Comparison of ENCODE assay signal across 21 cellular contexts in genomic region chr6:45928721-45929305, GRCh38.
DNase-seq lines count a peak whose midpoint lies in the region; FAIRE-seq lines count a peak whose summit lies in the region.
"Had no signal": no experiment of that assay in that cellular context is flagged by ENCODE, and none has a peak within 500 bp of the region (broad histone marks: within the 10 kb centered on the region; RNA-seq: fewer than 3 reads in every experiment).

No MANE protein-coding gene starts in this region.

- no peaks in the 10 kb centered on the region for H3K27me3 ChIP-seq in neuronal stem cell (ENCODE audit: control insufficient read depth in 3 of 3, insufficient read depth in 3 of 3, low read depth in 1 of 3, low read length in 3 of 3)
- H3K27me3 ChIP-seq in mesenchymal stem cell (ENCODE audit: control insufficient read depth in 1 of 2, insufficient read depth in 1 of 2, low read length in 2 of 2) = peaks cover 4 to 13% of the 10 kb centered on the region in 2 experiments

- H3K27me3 Mint-ChIP-seq in activated T-cell treated with anti-CD3 and anti-CD28 coated beads, Interleukin-2, amount 50 U/mL, for 24 hours = no peaks in the 10 kb centered on the region
- no peaks in the 10 kb centered on the region for H3K27me3 Mint-ChIP-seq in activated T-helper 2 cell treated with anti-CD3 and anti-CD28 coated beads, Interferon-gamma antibody, Interleukin-2, Interleukin-4, amounts not matched to agents 10 μg/mL and 5 μg/mL and 100 μg/mL, durations not matched to agents 14 hours and 24 hours and 36 hours (ENCODE audit: low read depth)
- H3K27me3 Mint-ChIP-seq: CD4-positive, alpha-beta T cell; IgD-negative memory B cell had no signal

- no peak overlapping the region for H2BK12ac ChIP-seq in neuronal stem cell (ENCODE audit: low read length)
- no peak overlapping the region for H2BK12ac ChIP-seq in mesenchymal stem cell (ENCODE audit: low read length in 2 of 2)

- H2BK5ac ChIP-seq in neuronal stem cell (ENCODE audit: low read length) (no peak overlapping the region), mesenchymal stem cell (ENCODE audit: low read depth, low read length, poor library complexity, severe bottlenecking) (no peak overlapping the region)

- H3K4me1 Mint-ChIP-seq in activated T-cell treated with anti-CD3 and anti-CD28 coated beads, Interleukin-2, amount 50 U/mL, for 24 hours (ENCODE audit: low read depth) = peaks cover 42% of the 10 kb centered on the region
- peaks cover 34% of the 10 kb centered on the region for H3K4me1 Mint-ChIP-seq in activated T-helper 2 cell treated with anti-CD3 and anti-CD28 coated beads, Interferon-gamma antibody, Interleukin-2, Interleukin-4, amounts not matched to agents 10 μg/mL and 5 μg/mL and 100 μg/mL, durations not matched to agents 14 hours and 24 hours and 36 hours (ENCODE audit: low read depth)
- H3K4me1 Mint-ChIP-seq: IgD-negative memory B cell had no signal

- DNase-seq in activated T-cell treated with anti-CD3 and anti-CD28 coated beads, Interleukin-2, amount 50 U/mL, for 24 hours = no peak
- no peak for DNase-seq in activated T-cell treated with anti-CD3 and anti-CD28 coated beads, Interleukin-2, amount 50 U/mL, for 48 hours
- DNase-seq in activated T-helper 2 cell treated with anti-CD3 and anti-CD28 coated beads, Interferon-gamma antibody, Interleukin-2, Interleukin-4, amounts not matched to agents 10 μg/mL and 5 μg/mL and 100 μg/mL, durations not matched to agents 14 hours and 24 hours and 36 hours (ENCODE audit: low spot score) = no peak
- DNase-seq in neuronal stem cell (ENCODE audit: low spot score) = no peak
- DNase-seq in NCI-H345 (lab: John Stamatoyannopoulos, UW) = no peak
- DNase-seq in GM19239 (ENCODE audit: insufficient read length, low spot score) = no peak
- DNase-seq in mesenchymal stem cell = no peak
- DNase-seq: AML-193; Caco-2; CD4-positive, alpha-beta T cell; GM23248; H9; KBM-7 had no signal

- intact Hi-C loops in activated T-helper 2 cell treated with anti-CD3 and anti-CD28 coated beads, Interferon-gamma antibody, Interleukin-2, Interleukin-4, amounts not matched to agents 10 μg/mL and 5 μg/mL and 100 μg/mL, durations not matched to agents 14 hours and 24 hours and 36 hours (cut with micrococcal nuclease) = loop anchor here (10.0 kb wide), 1 partner anchor 994 kb away; no protein-coding TSS in a partner anchor

- H3K9ac ChIP-seq in neuronal stem cell (ENCODE audit: low read depth, low read length, poor library complexity) (no peak overlapping the region), mesenchymal stem cell (ENCODE audit: low read length) (no peak overlapping the region)
- H3K9ac ChIP-seq: GM23248 had no signal

- FAIRE-seq in GM19239 (lab: Jason Lieb, UNC) = no peak
- FAIRE-seq: A549, D721Med, G401.6, GM12892, HepG2 had no signal

- H2AK5ac ChIP-seq in neuronal stem cell (ENCODE audit: low read depth, low read length) = no peak overlapping the region
- no peak overlapping the region for H2AK5ac ChIP-seq in mesenchymal stem cell (ENCODE audit: low read length, severe bottlenecking)

- H2BK15ac ChIP-seq in neuronal stem cell (ENCODE audit: low read length) (peak overlapping the region; percentile 28), mesenchymal stem cell (ENCODE audit: low read depth, poor library complexity, severe bottlenecking) (no peak overlapping the region)

- peak overlapping the region; percentile 11 for H3K27ac Mint-ChIP-seq in activated T-cell treated with anti-CD3 and anti-CD28 coated beads, Interleukin-2, amount 50 U/mL, for 24 hours
- peak overlapping the region; percentile 5 for H3K27ac Mint-ChIP-seq in activated T-helper 2 cell treated with anti-CD3 and anti-CD28 coated beads, Interferon-gamma antibody, Interleukin-2, Interleukin-4, amounts not matched to agents 10 μg/mL and 5 μg/mL and 100 μg/mL, durations not matched to agents 14 hours and 24 hours and 36 hours
- H3K27ac Mint-ChIP-seq: CD4-positive, alpha-beta T cell; H9; IgD-negative memory B cell had no signal

- no peaks in the 10 kb centered on the region for H3K9me3 ChIP-seq in neuronal stem cell (replicated peaks in 1 of 2; ENCODE audit: control insufficient read depth in 2 of 2, insufficient read depth in 1 of 2, low read depth in 1 of 2, low read length in 2 of 2)
- no peaks in the 10 kb centered on the region for H3K9me3 ChIP-seq in mesenchymal stem cell (ENCODE audit: control insufficient read depth, low read length)
- H3K9me3 ChIP-seq: A549, Caco-2 had no signal

- H3K4me3 ChIP-seq in neuronal stem cell (ENCODE audit: low read length in 2 of 2) (no peak overlapping the region), mesenchymal stem cell (ENCODE audit: insufficient read depth in 1 of 2, low read depth in 1 of 2, low read length in 2 of 2) (no peak overlapping the region)
- H3K4me3 ChIP-seq: A549, GM23248 had no signal

- no peaks in the 10 kb centered on the region for H3K36me3 ChIP-seq in neuronal stem cell (replicated peaks in 1 of 2; ENCODE audit: control insufficient read depth in 2 of 2, insufficient read depth in 2 of 2, low read length in 2 of 2)
- no peaks in the 10 kb centered on the region for H3K36me3 ChIP-seq in mesenchymal stem cell (ENCODE audit: control insufficient read depth in 1 of 2, insufficient read depth in 2 of 2, low read depth in 1 of 2, low read length in 2 of 2)

- no CpG with 5 or more reads among the region's 11 CpGs for WGBS in neuronal stem cell (ENCODE audit: extremely low coverage in 2 of 2, insufficient read length in 2 of 2, insufficient replicate concordance in 1 of 2), 2 donors
- WGBS in mesenchymal stem cell = 93% methylated on average over 11 of the region's 11 CpGs

- H4K91ac ChIP-seq in neuronal stem cell (ENCODE audit: low read depth, low read length, poor library complexity) (no peak overlapping the region), mesenchymal stem cell (ENCODE audit: low read length) (no peak overlapping the region)

- H2BK120ac ChIP-seq in neuronal stem cell (ENCODE audit: low read depth, low read length) (no peak overlapping the region), mesenchymal stem cell (ENCODE audit: low read depth, low read length) (no peak overlapping the region)

- H3K79me1 ChIP-seq in neuronal stem cell (ENCODE audit: low read depth, low read length) = no peaks in the 10 kb centered on the region
- no peaks in the 10 kb centered on the region for H3K79me1 ChIP-seq in mesenchymal stem cell (replicated peaks; ENCODE audit: low read length, poor library complexity, severe bottlenecking)

- no peak overlapping the region for H3K4me3 Mint-ChIP-seq in activated T-cell treated with anti-CD3 and anti-CD28 coated beads, Interleukin-2, amount 50 U/mL, for 24 hours
- H3K4me3 Mint-ChIP-seq in activated T-helper 2 cell treated with anti-CD3 and anti-CD28 coated beads, Interferon-gamma antibody, Interleukin-2, Interleukin-4, amounts not matched to agents 10 μg/mL and 5 μg/mL and 100 μg/mL, durations not matched to agents 14 hours and 24 hours and 36 hours (ENCODE audit: low read depth) = no peak overlapping the region
- H3K4me3 Mint-ChIP-seq: CD4-positive, alpha-beta T cell; H9; IgD-negative memory B cell had no signal

- H3K14ac ChIP-seq in neuronal stem cell (ENCODE audit: low read length) (no peak overlapping the region), mesenchymal stem cell (ENCODE audit: low read length in 2 of 2) (no peak overlapping the region)

- H2AFZ ChIP-seq in neuronal stem cell (ENCODE audit: low read length) (peak overlapping the region; percentile 68), mesenchymal stem cell (ENCODE audit: low read depth, low read length) (no peak overlapping the region)
- H2AFZ ChIP-seq: GM23248 had no signal

- H3K36me3 Mint-ChIP-seq in activated T-cell treated with anti-CD3 and anti-CD28 coated beads, Interleukin-2, amount 50 U/mL, for 24 hours (ENCODE audit: low read depth) = no peaks in the 10 kb centered on the region
- no peaks in the 10 kb centered on the region for H3K36me3 Mint-ChIP-seq in activated T-helper 2 cell treated with anti-CD3 and anti-CD28 coated beads, Interferon-gamma antibody, Interleukin-2, Interleukin-4, amounts not matched to agents 10 μg/mL and 5 μg/mL and 100 μg/mL, durations not matched to agents 14 hours and 24 hours and 36 hours (ENCODE audit: low read depth)
- H3K36me3 Mint-ChIP-seq: IgD-negative memory B cell had no signal

- no peak overlapping the region for H4K8ac ChIP-seq in neuronal stem cell (ENCODE audit: low read depth, low read length)
- no peak overlapping the region for H4K8ac ChIP-seq in mesenchymal stem cell (ENCODE audit: low read length)

- H3K4me2 ChIP-seq in neuronal stem cell (ENCODE audit: insufficient read depth, low read length, poor library complexity, severe bottlenecking) = no peak overlapping the region
- no peak overlapping the region for H3K4me2 ChIP-seq in mesenchymal stem cell (ENCODE audit: low read length, poor library complexity, severe bottlenecking)
- H3K4me2 ChIP-seq: A549 had no signal

- no peak overlapping the region for H3K27ac ChIP-seq in neuronal stem cell (replicated peaks; ENCODE audit: low read length)
- no peak overlapping the region for H3K27ac ChIP-seq in mesenchymal stem cell (ENCODE audit: low read length, poor library complexity, severe bottlenecking)
- H3K27ac ChIP-seq: 22Rv1, A549, C4-2B, GM23248 had no signal

- H3K23ac ChIP-seq in neuronal stem cell (ENCODE audit: low read depth, low read length, poor library complexity) (no peak overlapping the region), mesenchymal stem cell (ENCODE audit: low read length in 2 of 2) (no peak overlapping the region)

- H3K18ac ChIP-seq in neuronal stem cell (ENCODE audit: low read length) = no peak overlapping the region
- no peak overlapping the region for H3K18ac ChIP-seq in mesenchymal stem cell (ENCODE audit: low read depth in 1 of 2, low read length in 2 of 2)

- H3K4ac ChIP-seq in neuronal stem cell (ENCODE audit: low read length) (no peak overlapping the region), mesenchymal stem cell (ENCODE audit: low read depth in 1 of 2, low read length in 2 of 2) (no peak overlapping the region)

- H3K4me1 ChIP-seq in neuronal stem cell (ENCODE audit: control insufficient read depth in 2 of 2, insufficient read depth in 1 of 2, low read depth in 1 of 2, low read length in 2 of 2) (peaks cover 0 to 8% of the 10 kb centered on the region in 2 donors), mesenchymal stem cell (ENCODE audit: control insufficient read depth, insufficient read depth, low read depth, low read length) (peaks cover 3% of the 10 kb centered on the region)
- H3K4me1 ChIP-seq: A549 had no signal

- H3K9me3 Mint-ChIP-seq in activated T-cell treated with anti-CD3 and anti-CD28 coated beads, Interleukin-2, amount 50 U/mL, for 24 hours = no peaks in the 10 kb centered on the region
- no peaks in the 10 kb centered on the region for H3K9me3 Mint-ChIP-seq in activated T-helper 2 cell treated with anti-CD3 and anti-CD28 coated beads, Interferon-gamma antibody, Interleukin-2, Interleukin-4, amounts not matched to agents 10 μg/mL and 5 μg/mL and 100 μg/mL, durations not matched to agents 14 hours and 24 hours and 36 hours
- H3K9me3 Mint-ChIP-seq: CD4-positive, alpha-beta T cell; H9; IgD-negative memory B cell had no signal
